ENCODE assay signal across 22 cellular contexts in the genomic region with DNA sequence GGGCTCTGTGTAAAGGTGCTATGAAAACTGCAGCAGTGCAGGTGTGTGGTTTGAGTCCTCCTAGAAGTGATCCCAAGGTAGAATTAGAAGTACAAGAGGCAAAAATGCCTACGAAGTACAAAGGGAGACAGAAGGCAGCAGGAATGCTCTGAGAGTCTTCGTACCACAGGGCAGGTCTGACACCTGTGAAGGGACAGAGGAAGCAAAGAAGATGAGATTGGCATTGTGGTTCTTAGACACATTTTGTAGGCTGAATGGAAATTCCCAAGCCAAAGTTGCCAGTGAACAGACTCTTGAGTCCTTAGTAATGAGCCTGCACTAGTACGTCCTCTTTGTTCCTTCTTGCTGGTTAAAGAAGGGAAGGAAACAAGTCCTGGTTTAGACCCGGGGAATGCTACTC. TPM values are rescaled to one million over a fixed set of nuclear protein-coding genes. Genes with fewer than 3 reads are reported as not detected.
"Had no signal": no experiment of that assay in that cellular context is flagged by ENCODE, and none has a peak within 500 bp of the region (broad histone marks: within the 10 kb centered on the region; RNA-seq: fewer than 3 reads in every experiment).

No MANE protein-coding gene starts in this region.

- H2AFZ ChIP-seq: parathyroid adenoma had no signal

- DNase-seq: effector memory CD8-positive, alpha-beta T cell; erythroblast; foreskin keratinocyte; heart left ventricle; hippocampal formation; left colon; left ventricle myocardium superior; mesenchymal stem cell; naive B cell; psoas muscle; sigmoid colon; stimulated activated CD4-positive, alpha-beta T cell treated with anti-CD3 and anti-CD28 coated beads, Interleukin-12 subunit alpha, Interleukin-12 subunit beta, amount 100 ng/mL, for 4 hours; stimulated activated naive CD4-positive, alpha-beta T cell; thyroid gland; upper lobe of right lung had no signal

- H3K36me3 ChIP-seq: sigmoid colon, suprapubic skin, thyroid gland, upper lobe of right lung, vagina had no signal

- H3K27ac ChIP-seq: foreskin keratinocyte, heart left ventricle, parathyroid adenoma, psoas muscle, sigmoid colon, skin epidermis, suprapubic skin, thyroid gland, upper lobe of right lung, vagina had no signal

- H3K9me3 ChIP-seq: psoas muscle, sigmoid colon, suprapubic skin, thyroid gland, upper lobe of right lung, vagina had no signal

- H3K4me3 Mint-ChIP-seq: effector memory CD8-positive, alpha-beta T cell; naive B cell; nephron had no signal

- H3K9me3 Mint-ChIP-seq: effector memory CD8-positive, alpha-beta T cell; nephron had no signal

- H3K27me3 Mint-ChIP-seq: effector memory CD8-positive, alpha-beta T cell; naive B cell had no signal

- FAIRE-seq: endothelial cell of umbilical vein had no signal

- ATAC-seq: effector memory CD8-positive, alpha-beta T cell; foreskin keratinocyte; heart left ventricle; left colon; left ventricle myocardium superior; psoas muscle; upper lobe of right lung had no signal

- H3K9ac ChIP-seq: parathyroid adenoma had no signal

- H3K27ac Mint-ChIP-seq: effector memory CD8-positive, alpha-beta T cell had no signal

- H3K27me3 ChIP-seq: foreskin keratinocyte, heart left ventricle, sigmoid colon, suprapubic skin, thyroid gland, upper lobe of right lung, vagina had no signal

- H3K4me3 ChIP-seq: heart left ventricle, lung, psoas muscle, sigmoid colon, skin epidermis, suprapubic skin, thyroid gland, upper lobe of right lung, vagina had no signal

RNA-seq across cellular contexts. Expression of a gene that starts 1.7 kb away (rescaled TPM):
- total RNA-seq: foreskin keratinocyte had no signal
- polyA plus RNA-seq: foreskin keratinocyte had no signal
